In genomic region chr19:52453324-52454094, GRCh38 we compare ENCODE assay signal across 8 cellular contexts. TPM values are rescaled to one million over a fixed set of nuclear protein-coding genes. Genes with fewer than 3 reads are reported as not detected.
DNase-seq lines count a peak whose midpoint lies in the region; ATAC-seq and TF ChIP-seq lines count a peak whose summit lies in the region.

Gene ZNF578, plus strand, starts transcription at chr19:52453553. Its CDS starts 48,293 bp downstream, at chr19:52501846.

- H3K4me1 ChIP-seq in SJSA1 (replicated peaks) (no peaks in the 10 kb centered on the region), thyroid gland (peaks cover 0 to 4% of the 10 kb centered on the region in 2 donors)

- TF ChIP-seq CTCF in progenitor cell of endocrine pancreas (IDR thresholded peaks at IDR 0.05; ENCODE audit: unreplicated experiment) (no peak), thyroid gland (IDR thresholded peaks at IDR 0.05) (no peak)

- H3K27ac Mint-ChIP-seq in activated naive CD4-positive, alpha-beta T cell treated with anti-CD3 and anti-CD28 coated beads, Interleukin-2, amount 50 U/mL, for 72 hours, result peak within 1 kb of the TSS in 1 of 2 donors; percentile 86
- peak within 1 kb of the TSS; percentile 24 for H3K27ac Mint-ChIP-seq in progenitor cell of endocrine pancreas

- H3K27ac ChIP-seq in SJSA1, result no peak within 1 kb of the TSS
- no peak within 1 kb of the TSS for H3K27ac ChIP-seq in thyroid gland

- H3K27me3 ChIP-seq in SJSA1 (replicated peaks) (no peaks in the 10 kb centered on the region), thyroid gland (no peaks in the 10 kb centered on the region)

- intact Hi-C loops in Right ventricle myocardium inferior (cut with DNase I), result loop anchor here (5.0 kb wide), 1 partner anchor 56 kb away; the partner anchor contains the start of gene ZNF528
- intact Hi-C loops in thyroid gland (cut with DNase I), result no loop called here

- TF ChIP-seq POLR2A in thyroid gland (IDR thresholded peaks at IDR 0.05), result no peak

- peak; percentile 91 to 98 for ATAC-seq in activated naive CD4-positive, alpha-beta T cell treated with anti-CD3 and anti-CD28 coated beads, Interleukin-2, amount 50 U/mL, for 72 hours
- peak; percentile 95 for ATAC-seq in Right ventricle myocardium inferior

- H3K4me1 Mint-ChIP-seq in progenitor cell of endocrine pancreas (ENCODE audit: low read depth), result no peaks in the 10 kb centered on the region

- H3K9me3 ChIP-seq in SJSA1 (replicated peaks) (peaks cover 30% of the 10 kb centered on the region), thyroid gland (no peaks in the 10 kb centered on the region)

- H3K36me3 ChIP-seq in SJSA1 (no peaks in the 10 kb centered on the region), thyroid gland (peaks cover 19 to 21% of the 10 kb centered on the region in 2 donors)

- peaks cover 79 to 84% of the 10 kb centered on the region in 2 donors for H3K36me3 Mint-ChIP-seq in activated naive CD4-positive, alpha-beta T cell treated with anti-CD3 and anti-CD28 coated beads, Interleukin-2, amount 50 U/mL, for 72 hours
- peaks cover 4% of the 10 kb centered on the region for H3K36me3 Mint-ChIP-seq in progenitor cell of endocrine pancreas (ENCODE audit: insufficient read depth)

- no peaks in the 10 kb centered on the region for H3K27me3 Mint-ChIP-seq in progenitor cell of endocrine pancreas

- 3 to 7% methylated on average over 30 of the region's 48 CpGs for WGBS in thyroid gland, 2 donors

- no peak within 1 kb of the TSS for H3K4me3 Mint-ChIP-seq in progenitor cell of endocrine pancreas (ENCODE audit: low read depth)

- H3K4me3 ChIP-seq in SJSA1 (peak within 1 kb of the TSS; percentile 31), thyroid gland (replicated peaks in 1 of 3) (peak within 1 kb of the TSS; percentile 40 to 86 (median 47))

- H3K9me3 Mint-ChIP-seq in activated naive CD4-positive, alpha-beta T cell treated with anti-CD3 and anti-CD28 coated beads, Interleukin-2, amount 50 U/mL, for 72 hours, result peaks cover 56 to 63% of the 10 kb centered on the region in 2 donors
- H3K9me3 Mint-ChIP-seq in progenitor cell of endocrine pancreas (ENCODE audit: low read depth), result peaks cover 51% of the 10 kb centered on the region

- peak; percentile 96 for DNase-seq in ELF-1 (ENCODE audit: low read depth, low spot score)
- peak; percentile 3 to 51 for DNase-seq in SJSA1 (ENCODE audit: low read depth in 1 of 2, low spot score in 2 of 2)
- peak; percentile 56 to 79 for DNase-seq in activated naive CD4-positive, alpha-beta T cell treated with anti-CD3 and anti-CD28 coated beads, Interleukin-2, amount 50 U/mL, for 72 hours (ENCODE audit: low spot score in 2 of 2)
- peak; percentile 88 for DNase-seq in Right ventricle myocardium inferior (ENCODE audit: missing footprints)
- no peak for DNase-seq in progenitor cell of endocrine pancreas (ENCODE audit: low spot score, unreplicated experiment)
- DNase-seq in thyroid gland, result peak; percentile 80 to 85
- DNase-seq in NOMO-1 (lab: John Stamatoyannopoulos, UW; ENCODE audit: unreplicated experiment in 2 of 2), result no peak
- no peak for DNase-seq in NOMO-1 treated with dmso at 0.1 percent for 144 hours (lab: John Stamatoyannopoulos, UW; ENCODE audit: unreplicated experiment)

RNA-seq across cellular contexts. Expression of gene ZNF578, which starts in this region (rescaled TPM):
- total RNA-seq in SJSA1 (2014; rRNA removed; shearing (Covaris generic)), result 0.58 TPM in 1 of 2 replicates, not detected in the other
- total RNA-seq in activated naive CD4-positive, alpha-beta T cell treated with anti-CD3 and anti-CD28 coated beads, Interleukin-2, amount 50 U/mL, for 72 hours, result under 1 TPM; 0.47 to 0.57 TPM
- total RNA-seq in Right ventricle myocardium inferior (1.6 TPM), progenitor cell of endocrine pancreas (2.8 and 3.0 TPM in 2 replicates), thyroid gland (1 to 10 TPM; 2.7 to 6.9 (median 3.8) TPM)

Comparison
In these comparisons a context has a peak if more than half of its experiments do, and no peak if none do; other contexts are left out.
1. Peak in DNase-seq and H3K4me3 ChIP-seq in SJSA1; RNA of the gene not detected or under 1 TPM.
2. Peak in DNase-seq and ATAC-seq in activated naive CD4-positive, alpha-beta T cell treated with anti-CD3 and anti-CD28 coated beads, Interleukin-2, amount 50 U/mL, for 72 hours; RNA of the gene not detected or under 1 TPM.
3. DNase-seq: peak in ELF-1 (single experiment), Right ventricle myocardium inferior (single experiment) and thyroid gland (2 of 2); none in progenitor cell of endocrine pancreas (single experiment), NOMO-1 (0 of 2) and NOMO-1 treated with dmso at 0.1 percent for 144 hours (single experiment).